In genomic region chr1:60101516-60101915, GRCh38 we compare ENCODE assay signal across 31 cellular contexts. TPM values are rescaled to one million over a fixed set of nuclear protein-coding genes. Genes with fewer than 3 reads are reported as not detected.
"Had no signal": no experiment of that assay in that cellular context is flagged by ENCODE, and none has a peak within 500 bp of the region (broad histone marks: within the 10 kb centered on the region; RNA-seq: fewer than 3 reads in every experiment).

No MANE protein-coding gene starts in this region.

- H3K27me3 ChIP-seq: ascending aorta, cardiac muscle cell had no signal

- H3K4me3 ChIP-seq: ascending aorta, cardiac muscle cell had no signal

- H3K9me3 ChIP-seq: ascending aorta had no signal

- H3K4me1 ChIP-seq: ascending aorta had no signal

- H3K36me3 ChIP-seq: ascending aorta, cardiac muscle cell had no signal

- H3K27ac ChIP-seq: ascending aorta, cardiac muscle cell, VCaP had no signal

- DNase-seq: activated B cell treated with CpG ODN at 0.5 μM for 24 hours; activated CD4-positive, alpha-beta memory T cell treated with anti-CD3 and anti-CD28 coated beads, Interleukin-2, amount 10 ng/mL, durations not matched to agents 7 days and 5 days; activated CD4-positive, alpha-beta T cell treated with anti-CD3 and anti-CD28 coated beads for 4 hours; activated CD4-positive, alpha-beta T cell treated with anti-CD3 and anti-CD28 coated beads, Interleukin-2, amount 10 ng/mL, durations not matched to agents 24 days and 14 days; activated CD4-positive, alpha-beta T cell treated with anti-CD3 and anti-CD28 coated beads, Interleukin-2, amount 50 U/mL, for 1 hour; activated CD4-positive, alpha-beta T cell treated with anti-CD3 and anti-CD28 coated beads, Interleukin-2, amount 50 U/mL, for 48 hours; activated CD4-positive, CD25-positive, alpha-beta regulatory T cell treated with anti-CD3 and anti-CD28 coated beads, Interleukin-2, amount 50 U/mL, for 72 hours; activated CD8-positive, alpha-beta memory T cell treated with anti-CD3 and anti-CD28 coated beads for 24 hours; activated CD8-positive, alpha-beta memory T cell treated with anti-CD3 and anti-CD28 coated beads, Interleukin-2, amount 10 ng/mL, durations not matched to agents 7 days and 5 days; activated CD8-positive, alpha-beta memory T cell treated with anti-CD3 and anti-CD28 coated beads, Interleukin-2, amount 50 U/mL, for 48 hours; activated CD8-positive, alpha-beta T cell treated with anti-CD3 and anti-CD28 coated beads, Interleukin-2, amount 10 ng/mL, durations not matched to agents 7 days and 5 days; activated effector memory CD4-positive, alpha-beta T cell treated with Interleukin-2 at 50 U/mL for 16 hours; activated gamma-delta T cell; activated naive CD4-positive, alpha-beta T cell treated with anti-CD3 and anti-CD28 coated beads, Interleukin-2, amount 10 ng/mL, durations not matched to agents 7 days and 5 days; activated naive CD4-positive, alpha-beta T cell treated with Interleukin-2 at 50 U/mL for 16 hours; activated naive CD8-positive, alpha-beta T cell treated with anti-CD3 and anti-CD28 coated beads, Interleukin-2, amount 10 ng/mL, durations not matched to agents 7 days and 5 days; activated naive CD8-positive, alpha-beta T cell treated with anti-CD3 and anti-CD28 coated beads, Interleukin-2, amount 50 U/mL, for 24 hours; activated T-cell treated with anti-CD3 and anti-CD28 coated beads, Interleukin-2, amount 50 U/mL, for 24 hours; activated T-cell treated with anti-CD3 and anti-CD28 coated beads, Interleukin-2, amount 50 U/mL, for 48 hours; amygdala; anterior cingulate cortex; caudate nucleus; T-helper 1 cell; T-helper 2 cell; T-helper 9 cell had no signal

- ATAC-seq: activated CD8-positive, alpha-beta memory T cell treated with anti-CD3 and anti-CD28 coated beads, Interleukin-2, amount 10 ng/mL, durations not matched to agents 7 days and 5 days; activated CD8-positive, alpha-beta T cell treated with anti-CD3 and anti-CD28 coated beads, Interleukin-2, amount 10 ng/mL, durations not matched to agents 7 days and 5 days; activated naive CD8-positive, alpha-beta T cell treated with anti-CD3 and anti-CD28 coated beads, Interleukin-2, amount 50 U/mL, for 24 hours had no signal

- FAIRE-seq: bronchial epithelial cell, TTC549 had no signal

RNA-seq across cellular contexts. Expression of gene C1orf87, which starts 27.9 kb away (rescaled TPM):
- total RNA-seq: activated B cell treated with CpG ODN at 0.5 μM for 24 hours; activated CD4-positive, alpha-beta memory T cell treated with anti-CD3 and anti-CD28 coated beads, Interleukin-2, amount 10 ng/mL, durations not matched to agents 7 days and 5 days; activated CD4-positive, alpha-beta T cell treated with anti-CD3 and anti-CD28 coated beads, Interleukin-2, amount 10 ng/mL, durations not matched to agents 24 days and 14 days; activated CD8-positive, alpha-beta memory T cell treated with anti-CD3 and anti-CD28 coated beads, Interleukin-2, amount 10 ng/mL, durations not matched to agents 7 days and 5 days; activated CD8-positive, alpha-beta T cell treated with anti-CD3 and anti-CD28 coated beads, Interleukin-2, amount 10 ng/mL, durations not matched to agents 7 days and 5 days; activated naive CD8-positive, alpha-beta T cell treated with anti-CD3 and anti-CD28 coated beads, Interleukin-2, amount 10 ng/mL, durations not matched to agents 7 days and 5 days; activated T-helper 2 cell treated with anti-CD3 and anti-CD28 coated beads, Interferon-gamma antibody, Interleukin-2, Interleukin-4, amounts not matched to agents 10 μg/mL and 5 μg/mL and 100 μg/mL, durations not matched to agents 14 hours and 24 hours and 36 hours; ascending aorta; bronchial epithelial cell; cardiac muscle cell had no signal
- polyA plus RNA-seq: cardiac muscle cell had no signal
